In the genomic region with DNA sequence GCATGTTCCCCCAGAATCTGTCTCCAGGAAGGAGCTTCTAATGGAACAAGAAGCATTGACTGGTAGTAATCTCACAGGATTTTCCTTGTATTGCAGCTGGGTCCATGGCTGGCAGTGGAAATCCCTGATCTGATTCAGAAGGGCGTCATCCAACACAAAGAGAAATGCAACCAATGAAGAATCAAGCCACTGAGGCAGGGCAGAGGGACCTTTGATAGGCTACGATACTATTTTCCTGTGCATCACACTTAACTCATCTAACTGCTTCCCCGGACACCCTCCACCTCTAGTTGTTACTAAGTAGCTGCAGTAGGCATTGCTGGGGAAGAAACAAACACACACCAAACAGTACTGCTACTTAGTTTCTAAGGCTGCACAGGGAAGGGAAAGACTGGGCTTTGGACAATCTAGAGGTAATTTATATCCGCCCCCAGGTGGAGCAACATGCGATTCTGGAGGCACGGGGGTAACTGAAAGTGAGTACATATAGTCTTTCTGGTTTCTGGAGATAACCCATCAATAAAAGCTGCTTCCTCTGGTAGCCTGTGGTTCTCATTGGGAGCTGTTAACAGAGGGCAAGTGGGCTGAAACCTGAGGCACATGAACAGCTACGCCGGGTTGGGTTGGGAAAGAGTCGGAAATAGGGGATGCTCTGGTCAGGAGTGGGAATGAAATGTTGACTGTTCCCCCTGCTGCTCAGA, we compare ENCODE assay signal across 8 cellular contexts. TPM values are rescaled to one million over a fixed set of nuclear protein-coding genes. Genes with fewer than 3 reads are reported as not detected.
A peak's percentile ranks its signal among the peaks of the same experiment; 100 is the strongest.
DNase-seq lines count a peak whose midpoint lies in the region; ATAC-seq and TF ChIP-seq lines count a peak whose summit lies in the region.

No MANE protein-coding gene starts in this region.

- no peak for TF ChIP-seq POLR2A in esophagus squamous epithelium (IDR thresholded peaks at IDR 0.05)

- intact Hi-C loops in esophagus squamous epithelium (cut with DNase I): no loop called here

- no peaks in the 10 kb centered on the region for H3K9me3 ChIP-seq in esophagus squamous epithelium

- TF ChIP-seq CTCF in RWPE1 (conservative IDR thresholded peaks at IDR 0.05; ENCODE audit: low read depth): no peak
- TF ChIP-seq CTCF in esophagus squamous epithelium (IDR thresholded peaks at IDR 0.05): no peak
- TF ChIP-seq CTCF in retinal pigment epithelial cell (conservative IDR thresholded peaks at IDR 0.05; ENCODE audit: low read depth, low read length): no peak

- peaks cover 17 to 64% (median 30%) of the 10 kb centered on the region in 3 donors for H3K4me1 ChIP-seq in esophagus squamous epithelium

- ATAC-seq in GM21576 (IDR thresholded peaks at IDR 0.05; ENCODE audit: unreplicated experiment) (peak; percentile 8), HG03039 (IDR thresholded peaks at IDR 0.05; ENCODE audit: unreplicated experiment) (no peak), HG03460 (IDR thresholded peaks at IDR 0.05; ENCODE audit: unreplicated experiment) (no peak)

- H3K36me3 ChIP-seq in esophagus squamous epithelium: peaks cover 0 to 50% (median 8%) of the 10 kb centered on the region in 3 donors

- no peaks in the 10 kb centered on the region for H3K27me3 ChIP-seq in esophagus squamous epithelium

- 29 to 44% methylated on average over 9 of the region's 9 CpGs for WGBS in esophagus squamous epithelium, 2 donors

- POLR2A ChIA-PET in RWPE1 (lab: Yijun Ruan, JAX; ENCODE audit: low non-redundant PET): interaction anchor here (0.6 kb wide), 1 partner anchor 91 kb away, joined by 4 read pairs; no protein-coding TSS in a partner anchor

- CTCF ChIA-PET in RWPE1 (lab: Yijun Ruan, JAX): interaction anchor here (0.7 kb wide), 1 partner anchor 19 kb away, joined by 3 read pairs; a partner anchor contains a TSS

- DNase-seq in RWPE1 (ENCODE audit: low spot score) (no peak), esophagus squamous epithelium (lab: John Stamatoyannopoulos, UW) (no peak), retinal pigment epithelial cell (ENCODE audit: low read depth) (no peak), cerebellar cortex (ENCODE audit: low spot score) (no peak), T1000 (lab: John Stamatoyannopoulos, UW) (no peak)

- peak overlapping the region; percentile 79 for H3K27ac ChIP-seq in RWPE1
- peak overlapping the region; percentile 87 to 96 (median 94) for H3K27ac ChIP-seq in esophagus squamous epithelium

- H3K4me3 ChIP-seq in esophagus squamous epithelium (peak overlapping the region; percentile 77 to 99 (median 84)), retinal pigment epithelial cell (ENCODE audit: low read length) (peak overlapping the region; percentile 87)

RNA-seq across cellular contexts. Expression of a gene that starts 0.8 kb away (rescaled TPM):
- total RNA-seq in esophagus squamous epithelium: 10 to 100 TPM; 12.1 to 20.4 (median 17.0) TPM

RNA-seq across cellular contexts. Expression of a gene that starts 4.7 kb away (rescaled TPM):
- 10 to 100 TPM; 68.3 to 79.9 (median 76.7) TPM for total RNA-seq in esophagus squamous epithelium

RNA-seq across cellular contexts. Expression of a gene that starts 7.8 kb away (rescaled TPM):
- total RNA-seq in esophagus squamous epithelium: 10 to 100 TPM in 2 of 4 donors, 1 to 10 TPM in 2; 5.8 to 28.8 (median 11.7) TPM

RNA-seq across cellular contexts. Expression of a gene that starts 18.8 kb away (rescaled TPM):
- 10 to 100 TPM; 16.1 to 29.9 (median 18.1) TPM for total RNA-seq in esophagus squamous epithelium

RNA-seq across cellular contexts. Expression of a gene that starts 26.0 kb away (rescaled TPM):
- total RNA-seq in esophagus squamous epithelium: 10 to 100 TPM; 16.6 to 32.8 (median 27.2) TPM
